ENCODE assay signal across 7 cellular contexts in genomic region chr3:129119365-129120100, GRCh38. TPM values are rescaled to one million over a fixed set of nuclear protein-coding genes. Genes with fewer than 3 reads are reported as not detected.
DNase-seq lines count a peak whose midpoint lies in the region; ATAC-seq and TF ChIP-seq lines count a peak whose summit lies in the region.

No MANE protein-coding gene starts in this region.

- H3K4me3 Mint-ChIP-seq in T-helper 17 cell: peak overlapping the region; percentile 94

- H3K27ac Mint-ChIP-seq in T-helper 17 cell: peak overlapping the region; percentile 100

- in situ Hi-C loops in HAP-1 (cut with MboI; ENCODE audit: low sequenced_read_pairs): no loop called here

- ATAC-seq in T-helper 17 cell (no peak), GM18511 (IDR thresholded peaks at IDR 0.05; ENCODE audit: unreplicated experiment) (no peak)

- no peak for DNase-seq in HAP-1 (ENCODE audit: low spot score in 2 of 2)
- DNase-seq in T-helper 17 cell: no peak
- DNase-seq in fibroblast of mammary gland (ENCODE audit: low read depth): no peak
- peak; percentile 31 for DNase-seq in renal cortical epithelial cell (ENCODE audit: low read depth)
- no peak for DNase-seq in AG08396 (ENCODE audit: low spot score)
- no peak for DNase-seq in NCI-H2171 (lab: John Stamatoyannopoulos, UW)

- H3K27me3 Mint-ChIP-seq in T-helper 17 cell: no peaks in the 10 kb centered on the region

- H3K36me3 Mint-ChIP-seq in T-helper 17 cell (ENCODE audit: low read depth): peaks cover 3% of the 10 kb centered on the region

- H3K9me3 ChIP-seq in HAP-1: no peaks in the 10 kb centered on the region
- H3K9me3 ChIP-seq in T-helper 17 cell (ENCODE audit: control insufficient read depth, low read length, poor library complexity, severe bottlenecking): no peaks in the 10 kb centered on the region

- peak overlapping the region; percentile 65 for H3K4me3 ChIP-seq in HAP-1
- peak overlapping the region; percentile 76 for H3K4me3 ChIP-seq in fibroblast of mammary gland (ENCODE audit: control insufficient read depth, low read depth, low read length)

- no peak for TF ChIP-seq CTCF in fibroblast of mammary gland (conservative IDR thresholded peaks at IDR 0.05; ENCODE audit: control insufficient read depth, insufficient read depth, low read depth, low read length)

- peaks cover 2% of the 10 kb centered on the region; the same call in 1 of the 2 replicates for H3K4me1 ChIP-seq in HAP-1

- H3K36me3 ChIP-seq in HAP-1 (replicated peaks): no peaks in the 10 kb centered on the region

- peaks cover 47% of the 10 kb centered on the region for H3K4me1 Mint-ChIP-seq in T-helper 17 cell

- no peaks in the 10 kb centered on the region for H3K27me3 ChIP-seq in HAP-1 (ENCODE audit: low read depth)

RNA-seq across cellular contexts. Expression of gene RAB43, which starts 2.1 kb away (rescaled TPM):
- total RNA-seq in T-helper 17 cell (10 to 100 TPM; 33.7 to 37.8 TPM), renal cortical epithelial cell (38.3 and 41.7 TPM in 2 replicates)

RNA-seq across cellular contexts. Expression of gene ISY1, which starts 41.3 kb away (rescaled TPM):
- total RNA-seq in T-helper 17 cell (10 to 100 TPM; 39.0 TPM), renal cortical epithelial cell (18.7 and 19.8 TPM in 2 replicates)

RNA-seq across cellular contexts. Expression of gene GP9, which starts 59.0 kb away (rescaled TPM):
- total RNA-seq in T-helper 17 cell: 10 to 100 TPM in 1 of 2 donors, 1 to 10 TPM in 1; 3.8 to 68.5 TPM
- not detected in 2 replicates for total RNA-seq in renal cortical epithelial cell
